14 cellular contexts compared by ENCODE assay signal in the genomic region with DNA sequence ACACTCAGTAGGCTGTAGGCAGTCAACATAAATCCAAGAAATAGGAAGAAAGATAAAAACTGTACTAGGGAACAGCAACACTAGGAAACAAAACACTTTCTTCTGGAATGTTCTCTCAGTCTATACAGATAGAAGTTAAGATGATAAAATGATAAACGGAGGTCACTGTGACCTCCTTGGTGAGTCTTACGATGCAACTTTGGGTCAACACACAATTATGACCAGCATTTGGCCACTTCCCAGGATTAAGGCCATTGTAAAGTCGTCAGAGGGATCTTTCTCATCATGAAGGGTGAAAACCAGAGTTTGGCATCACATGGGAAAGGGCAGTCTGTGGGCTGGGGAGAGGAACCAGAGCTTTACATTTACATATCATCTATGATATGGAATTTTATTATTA. TPM values are rescaled to one million over a fixed set of nuclear protein-coding genes. Genes with fewer than 3 reads are reported as not detected.
DNase-seq lines count a peak whose midpoint lies in the region; ATAC-seq and TF ChIP-seq lines count a peak whose summit lies in the region.
"Had no signal": no experiment of that assay in that cellular context is flagged by ENCODE, and none has a peak within 500 bp of the region (broad histone marks: within the 10 kb centered on the region; RNA-seq: fewer than 3 reads in every experiment).

No MANE protein-coding gene starts in this region.

- no peaks in the 10 kb centered on the region for H3K27me3 Mint-ChIP-seq in chondrocyte (ENCODE audit: low read depth)
- no peaks in the 10 kb centered on the region for H3K27me3 Mint-ChIP-seq in MCF 10A (ENCODE audit: insufficient read depth, unreplicated experiment)

- H3K4me1 Mint-ChIP-seq in chondrocyte (ENCODE audit: low read depth) (peaks cover 70% of the 10 kb centered on the region), MCF 10A (ENCODE audit: insufficient read depth, unreplicated experiment) (peaks cover 50% of the 10 kb centered on the region)
- H3K4me1 Mint-ChIP-seq: CD8-positive, alpha-beta memory T cell had no signal

- CTCF ChIA-PET in MCF 10A (lab: Yijun Ruan, JAX) = interaction anchor here (1.1 to 1.5 kb wide), 3 partner anchors 9 to 19 kb away, joined by 3 to 5 read pairs (median 3); no protein-coding TSS in a partner anchor

- TF ChIP-seq CTCF in chondrocyte (IDR thresholded peaks at IDR 0.05) (no peak), MCF 10A (IDR thresholded peaks at IDR 0.05; ENCODE audit: unreplicated experiment) (no peak)

- no peak overlapping the region for H3K4me3 Mint-ChIP-seq in chondrocyte (ENCODE audit: unreplicated experiment)
- H3K4me3 Mint-ChIP-seq in MCF 10A (ENCODE audit: unreplicated experiment) = no peak overlapping the region
- H3K4me3 Mint-ChIP-seq: CD8-positive, alpha-beta memory T cell; H9 had no signal

- intact Hi-C loops in MCF 10A (cut with micrococcal nuclease) = no loop called here

- H3K27ac Mint-ChIP-seq in chondrocyte (ENCODE audit: unreplicated experiment) = peak overlapping the region; percentile 95
- no peak overlapping the region for H3K27ac Mint-ChIP-seq in MCF 10A (ENCODE audit: low read depth, unreplicated experiment)
- H3K27ac Mint-ChIP-seq: CD8-positive, alpha-beta memory T cell; H9 had no signal

- POLR2A ChIA-PET in MCF 10A (lab: Yijun Ruan, JAX) = interaction anchor here (0.5 kb wide), 1 partner anchor 26 kb away, joined by 3 read pairs; no protein-coding TSS in a partner anchor

- DNase-seq in LoVo (ENCODE audit: low spot score) (peak; percentile 20), chondrocyte (ENCODE audit: low spot score) (no peak), iris pigment epithelial cell (ENCODE audit: low read depth) (peak; percentile 36), OCI-M1 (lab: John Stamatoyannopoulos, UW) (no peak), COLO829 (ENCODE audit: low spot score) (no peak), MCF 10A (ENCODE audit: unreplicated experiment) (no peak)
- DNase-seq: CD8-positive, alpha-beta memory T cell; H9; Karpas-422; NCI-H1930; NCI-H2171; NCI-H510A; SIG-M5 had no signal

- no TSS peak for BruUV-seq in MCF 10A (replicated peaks; lab: Mats Ljungman, UMichigan)

- H3K9me3 Mint-ChIP-seq in chondrocyte (ENCODE audit: low read depth) = peaks cover 6% of the 10 kb centered on the region
- no peaks in the 10 kb centered on the region for H3K9me3 Mint-ChIP-seq in MCF 10A (ENCODE audit: unreplicated experiment)
- H3K9me3 Mint-ChIP-seq: CD8-positive, alpha-beta memory T cell; H9 had no signal

- no peaks in the 10 kb centered on the region for H3K36me3 Mint-ChIP-seq in chondrocyte (ENCODE audit: low read depth)
- H3K36me3 Mint-ChIP-seq in MCF 10A (ENCODE audit: insufficient read depth, unreplicated experiment) = no peaks in the 10 kb centered on the region
- H3K36me3 Mint-ChIP-seq: CD8-positive, alpha-beta memory T cell had no signal

- no peak for ATAC-seq in HG03280 (IDR thresholded peaks at IDR 0.05; ENCODE audit: unreplicated experiment)

RNA-seq across cellular contexts. Expression of a gene that starts 33.4 kb away (rescaled TPM):
- total RNA-seq in chondrocyte (1.6 to 2.8 TPM (median 1.9 TPM) in 3 replicates), MCF 10A (2022) (269 and 371 TPM in 2 replicates)
- total RNA-seq: CD8-positive, alpha-beta memory T cell had no signal

RNA-seq across cellular contexts. Expression of a gene that starts 59.9 kb away (rescaled TPM):
- total RNA-seq in chondrocyte (0.48 to 0.85 TPM (median 0.50 TPM) in 3 replicates), MCF 10A (2022) (2.4 and 3.8 TPM in 2 replicates)
- total RNA-seq: CD8-positive, alpha-beta memory T cell had no signal

Comparison
In these comparisons a context has a peak if more than half of its experiments do, and no peak if none do; other contexts are left out.
1. DNase-seq: peak in LoVo (single experiment) and iris pigment epithelial cell (single experiment); none in chondrocyte (single experiment), OCI-M1 (single experiment), COLO829 (single experiment) and MCF 10A (single experiment).
2. RNA of a gene that starts 33.4 kb away (total RNA-seq): 269 to 371 TPM in MCF 10A; 1.6 to 2.8 TPM in chondrocyte; every median in the first group is over 10 times any median in the second.